In the genomic region with DNA sequence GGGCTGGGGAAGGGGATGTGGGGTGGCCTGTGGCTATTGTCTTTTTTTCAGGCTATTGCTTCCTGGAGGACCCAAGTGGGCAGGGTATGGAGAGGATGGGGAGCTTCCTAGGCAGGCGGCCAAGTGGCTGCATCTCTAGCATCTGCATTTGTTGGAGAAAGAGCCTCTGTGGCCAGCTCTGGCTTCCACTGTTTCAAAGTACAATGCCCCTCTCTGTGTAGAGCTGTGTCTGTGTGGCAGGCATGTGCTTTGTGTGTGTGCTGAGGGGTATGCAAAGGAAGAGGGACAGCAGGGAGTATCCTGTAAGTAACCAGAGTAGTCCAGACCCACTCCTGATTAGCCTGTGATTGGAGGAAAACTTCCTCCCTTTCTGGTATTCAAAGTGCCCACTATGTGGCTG, we compare ENCODE assay signal across 27 cellular contexts. TPM values are rescaled to one million over a fixed set of nuclear protein-coding genes. Genes with fewer than 3 reads are reported as not detected.
DNase-seq lines count a peak whose midpoint lies in the region; ATAC-seq and TF ChIP-seq lines count a peak whose summit lies in the region.
"Had no signal": no experiment of that assay in that cellular context is flagged by ENCODE, and none has a peak within 500 bp of the region (broad histone marks: within the 10 kb centered on the region; RNA-seq: fewer than 3 reads in every experiment).

No MANE protein-coding gene starts in this region.

- no peaks in the 10 kb centered on the region for H3K36me3 ChIP-seq in esophagus muscularis mucosa
- H3K36me3 ChIP-seq: BLaER1, HAP-1, heart left ventricle, thoracic aorta had no signal

- 56% methylated on average over 1 of the region's 1 CpG for WGBS in esophagus muscularis mucosa

- TF ChIP-seq POLR2A in esophagus muscularis mucosa (IDR thresholded peaks at IDR 0.05; ENCODE audit: low read depth): no peak

- no peak for ATAC-seq in GM21529 (IDR thresholded peaks at IDR 0.05; ENCODE audit: unreplicated experiment)
- ATAC-seq: heart left ventricle, psoas muscle, SK-N-SH treated with all-trans-retinoic acid at 6 μM for 48 hours, T-helper 17 cell had no signal

- TF ChIP-seq EP300 in esophagus muscularis mucosa (IDR thresholded peaks at IDR 0.05): no peak

- H3K4me1 ChIP-seq in esophagus muscularis mucosa: no peaks in the 10 kb centered on the region
- H3K4me1 ChIP-seq: HAP-1, heart left ventricle, psoas muscle had no signal

- H3K27ac ChIP-seq in esophagus muscularis mucosa (replicated peaks in 1 of 4): no peak overlapping the region
- H3K27ac ChIP-seq: BLaER1, heart left ventricle, psoas muscle, thoracic aorta had no signal

- no peak overlapping the region for H3K4me3 ChIP-seq in esophagus muscularis mucosa
- H3K4me3 ChIP-seq: BLaER1, HAP-1, heart left ventricle, lung, psoas muscle, thoracic aorta had no signal

- peaks cover 0 to 38% (median 4%) of the 10 kb centered on the region in 4 donors for H3K27me3 ChIP-seq in esophagus muscularis mucosa
- H3K27me3 ChIP-seq: BLaER1 had no signal

- DNase-seq in activated CD8-positive, alpha-beta memory T cell treated with anti-CD3 and anti-CD28 coated beads, Interleukin-2, amount 50 U/mL, for 48 hours: peak; percentile 26
- no peak for DNase-seq in activated CD8-positive, alpha-beta memory T cell treated with anti-CD3 and anti-CD28 coated beads, Interleukin-2, amount 50 U/mL, for 4 hours
- peak; percentile 82 to 97 (median 92) for DNase-seq in head of caudate nucleus
- peak in 54 of 56 donors; percentile 28 to 94 (median 83) for DNase-seq in nucleus accumbens (lab: John Stamatoyannopoulos, UW)
- DNase-seq in activated naive CD4-positive, alpha-beta T cell (lab: John Stamatoyannopoulos, UW): no peak
- DNase-seq in esophagus muscularis mucosa (ENCODE audit: extremely low spot score): no peak
- DNase-seq in activated naive CD4-positive, alpha-beta T cell treated with Interleukin-2 at 50 U/mL for 16 hours: no peak
- DNase-seq: activated CD4-positive, alpha-beta memory T cell treated with anti-CD3 and anti-CD28 coated beads for 36 hours; activated CD4-positive, CD25-positive, alpha-beta regulatory T cell treated with anti-CD3 and anti-CD28 coated beads, Interleukin-2, amount 50 U/mL, for 72 hours; activated effector memory CD4-positive, alpha-beta T cell treated with anti-CD3 and anti-CD28 coated beads, Interleukin-2, amount 50 U/mL, for 16 hours; COR-L47; GF-D8; heart left ventricle; NCI-H1105; NCI-H2029; NCI-H345; psoas muscle; stimulated activated naive CD4-positive, alpha-beta T cell treated with Interleukin-2 at 50 U/mL for 16 hours; T-helper 17 cell had no signal

- intact Hi-C loops in head of caudate nucleus (cut with DNase I) (no loop called here), esophagus muscularis mucosa (cut with DNase I) (no loop called here)

- no peaks in the 10 kb centered on the region for H3K9me3 ChIP-seq in esophagus muscularis mucosa
- H3K9me3 ChIP-seq: BLaER1, HAP-1, heart left ventricle, psoas muscle, thoracic aorta had no signal

- no peak for TF ChIP-seq CTCF in esophagus muscularis mucosa (IDR thresholded peaks at IDR 0.05)

RNA-seq across cellular contexts. Expression of a gene that starts 40.6 kb away (rescaled TPM):
- total RNA-seq in esophagus muscularis mucosa: 1 to 10 TPM; 1.7 to 4.3 (median 2.7) TPM
- total RNA-seq: HT-29 had no signal

RNA-seq across cellular contexts. Expression of a gene that starts 46.6 kb away (rescaled TPM):
- under 1 TPM in 1 of 4 donors, not detected in 3; 0.23 TPM for total RNA-seq in esophagus muscularis mucosa
- total RNA-seq: activated CD4-positive, alpha-beta memory T cell treated with anti-CD3 and anti-CD28 coated beads for 36 hours; cerebellum; heart left ventricle; HT-29; lung; psoas muscle; T-helper 17 cell; thoracic aorta had no signal

Comparison
In these comparisons a context has a peak if more than half of its experiments do, and no peak if none do; other contexts are left out.
1. DNase-seq: peak in activated CD8-positive, alpha-beta memory T cell treated with anti-CD3 and anti-CD28 coated beads, Interleukin-2, amount 50 U/mL, for 48 hours (single experiment), head of caudate nucleus (42 of 42) and nucleus accumbens (54 of 56); none in activated CD8-positive, alpha-beta memory T cell treated with anti-CD3 and anti-CD28 coated beads, Interleukin-2, amount 50 U/mL, for 4 hours (single experiment), activated naive CD4-positive, alpha-beta T cell (0 of 4), esophagus muscularis mucosa (single experiment) and activated naive CD4-positive, alpha-beta T cell treated with Interleukin-2 at 50 U/mL for 16 hours (single experiment).